24 cellular contexts compared by ENCODE assay signal in the genomic region with DNA sequence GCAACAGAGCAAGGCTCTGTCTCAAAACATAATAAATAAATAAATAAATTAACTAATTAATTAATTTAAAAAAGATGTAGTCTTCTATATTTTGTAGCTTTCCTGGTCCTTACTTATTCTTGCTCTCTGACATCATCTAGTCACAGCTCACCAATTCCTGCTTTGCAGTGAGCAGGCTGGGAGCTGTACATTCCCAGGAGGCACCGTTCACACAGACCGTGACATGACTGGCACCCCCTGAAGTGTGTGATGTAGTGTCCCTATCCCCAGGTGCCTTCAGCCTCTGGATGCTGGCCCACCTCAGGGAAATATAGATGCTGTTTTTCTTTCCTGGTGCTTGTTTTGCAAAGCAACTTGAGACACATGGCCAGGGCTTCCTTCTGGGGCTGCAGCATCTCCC.
DNase-seq lines count a peak whose midpoint lies in the region; ATAC-seq, FAIRE-seq and TF ChIP-seq lines count a peak whose summit lies in the region.
"Had no signal": no experiment of that assay in that cellular context is flagged by ENCODE, and none has a peak within 500 bp of the region (broad histone marks: within the 10 kb centered on the region; RNA-seq: fewer than 3 reads in every experiment).

No MANE protein-coding gene starts in this region.

- peak overlapping the region; percentile 37 for H3K4me2 ChIP-seq in Karpas-422 (ENCODE audit: low read depth, low read length, poor library complexity, severe bottlenecking)
- H3K4me2 ChIP-seq: GM23338 had no signal

- H3K36me3 Mint-ChIP-seq in nephron progenitor cell (ENCODE audit: low read depth): no peaks in the 10 kb centered on the region
- H3K36me3 Mint-ChIP-seq: CD4-positive, CD25-positive, alpha-beta regulatory T cell; IgD-negative memory B cell had no signal

- H3K27me3 ChIP-seq in Karpas-422 (ENCODE audit: low read length): no peaks in the 10 kb centered on the region
- H3K27me3 ChIP-seq in thyroid gland: no peaks in the 10 kb centered on the region
- H3K27me3 ChIP-seq in uterus: no peaks in the 10 kb centered on the region
- no peaks in the 10 kb centered on the region for H3K27me3 ChIP-seq in upper lobe of left lung

- TF ChIP-seq EP300 in upper lobe of left lung (IDR thresholded peaks at IDR 0.05): no peak

- H3K27ac ChIP-seq in Karpas-422 (ENCODE audit: low read length) (no peak overlapping the region), thyroid gland (peak overlapping the region in 1 of 3 donors; percentile 27), uterus (no peak overlapping the region), upper lobe of left lung (no peak overlapping the region)

- no peaks in the 10 kb centered on the region for H3K27me3 Mint-ChIP-seq in nephron progenitor cell (ENCODE audit: low read depth, poor library complexity)

- 29 to 31% methylated on average over 2 of the region's 2 CpGs for WGBS in thyroid gland, 2 donors
- 98 to 100% methylated on average over 2 of the region's 2 CpGs for WGBS in upper lobe of left lung, 2 donors

- intact Hi-C loops in thyroid gland (cut with DNase I) (loop anchor here (10.0 kb wide), 1 partner anchor 112 kb away; no protein-coding TSS in a partner anchor), uterus (cut with DNase I; ENCODE audit: low total_unique reads) (no loop called here)

- no peak for FAIRE-seq in HTR-8/SVneo (lab: Jason Lieb, UNC)
- FAIRE-seq: GM12878 had no signal

- DNase-seq in Karpas-422 (no peak), ecto neural progenitor cell (ENCODE audit: low spot score) (peak; percentile 38), nephron progenitor cell (no peak), thyroid gland (peak; percentile 71 to 73), uterus (no peak), upper lobe of left lung (no peak), HTR-8/SVneo (ENCODE audit: insufficient read length, low spot score) (no peak)
- DNase-seq: CD4-positive, CD25-positive, alpha-beta regulatory T cell; COR-L47; GF-D8; HCEC 1CT; Kasumi-1; MM.1S; NCI-H1092; NCI-H1436 treated with DMSO at 0.1 percent for 48 hours; NCI-H2029; NCI-H2171 treated with DMSO at 0.1 percent for 48 hours; NCI-H748 treated with DMSO at 0.1 percent for 48 hours; OCI-M1; SIG-M5 had no signal

- H3K27ac Mint-ChIP-seq in nephron progenitor cell: peak overlapping the region; percentile 93
- H3K27ac Mint-ChIP-seq: CD4-positive, CD25-positive, alpha-beta regulatory T cell; GM23338; IgD-negative memory B cell had no signal

- H3K4me3 Mint-ChIP-seq in nephron progenitor cell: no peak overlapping the region
- H3K4me3 Mint-ChIP-seq: CD4-positive, CD25-positive, alpha-beta regulatory T cell; GM23338 had no signal

- H3K9me3 Mint-ChIP-seq in nephron progenitor cell: no peaks in the 10 kb centered on the region
- H3K9me3 Mint-ChIP-seq: CD4-positive, CD25-positive, alpha-beta regulatory T cell; GM23338; IgD-negative memory B cell had no signal

- H4K20me1 ChIP-seq in Karpas-422 (ENCODE audit: insufficient read depth, low read depth, low read length): no peaks in the 10 kb centered on the region

- H3K9me2 ChIP-seq in Karpas-422 (replicated peaks; ENCODE audit: insufficient read depth, low read length): no peaks in the 10 kb centered on the region

- no peak overlapping the region for H2AFZ ChIP-seq in Karpas-422 (ENCODE audit: low read length)
- H2AFZ ChIP-seq: GM23338 had no signal

- no peaks in the 10 kb centered on the region for H3K36me3 ChIP-seq in Karpas-422 (ENCODE audit: insufficient read depth, low read length)
- no peaks in the 10 kb centered on the region for H3K36me3 ChIP-seq in thyroid gland
- no peaks in the 10 kb centered on the region for H3K36me3 ChIP-seq in uterus
- H3K36me3 ChIP-seq in upper lobe of left lung: no peaks in the 10 kb centered on the region

- H3K4me1 ChIP-seq in Karpas-422 (ENCODE audit: low read length) (peaks cover 43% of the 10 kb centered on the region), thyroid gland (peaks cover 17 to 46% of the 10 kb centered on the region in 2 donors), uterus (no peaks in the 10 kb centered on the region), upper lobe of left lung (peaks cover 19 to 25% (median 20%) of the 10 kb centered on the region in 4 donors)

- H3K79me2 ChIP-seq in Karpas-422 (ENCODE audit: low read length): no peaks in the 10 kb centered on the region

- H3K9me3 ChIP-seq in Karpas-422 (ENCODE audit: low read length): no peaks in the 10 kb centered on the region
- no peaks in the 10 kb centered on the region for H3K9me3 ChIP-seq in thyroid gland
- no peaks in the 10 kb centered on the region for H3K9me3 ChIP-seq in uterus
- H3K9me3 ChIP-seq in upper lobe of left lung: no peaks in the 10 kb centered on the region

- TF ChIP-seq CTCF in nephron progenitor cell (IDR thresholded peaks at IDR 0.05): no peak
- no peak for TF ChIP-seq CTCF in thyroid gland (IDR thresholded peaks at IDR 0.05)
- TF ChIP-seq CTCF in uterus (IDR thresholded peaks at IDR 0.05): no peak
- TF ChIP-seq CTCF in upper lobe of left lung (IDR thresholded peaks at IDR 0.05): no peak

- no peak overlapping the region for H3K9ac ChIP-seq in Karpas-422 (ENCODE audit: low read length)

- H3K4me1 Mint-ChIP-seq in nephron progenitor cell: peaks cover 52% of the 10 kb centered on the region

- H3K4me3 ChIP-seq in Karpas-422 (ENCODE audit: low read length) (no peak overlapping the region), thyroid gland (replicated peaks in 1 of 3) (no peak overlapping the region), uterus (no peak overlapping the region), upper lobe of left lung (no peak overlapping the region)
- H3K4me3 ChIP-seq: GM12878, GM23338 had no signal

- TF ChIP-seq POLR2A in thyroid gland (IDR thresholded peaks at IDR 0.05): no peak
- TF ChIP-seq POLR2A in uterus (IDR thresholded peaks at IDR 0.05): no peak
- no peak for TF ChIP-seq POLR2A in upper lobe of left lung (IDR thresholded peaks at IDR 0.05)

- ATAC-seq in upper lobe of left lung (ENCODE audit: low FRiP score in 2 of 2): no peak
- ATAC-seq: GM12878, GM23338, SK-N-SH treated with all-trans-retinoic acid at 6 μM for 48 hours had no signal

Comparison
In these comparisons a context has a peak if more than half of its experiments do, and no peak if none do; other contexts are left out.
1. DNase-seq: peak in ecto neural progenitor cell (single experiment) and thyroid gland (2 of 2); none in Karpas-422 (single experiment), nephron progenitor cell (single experiment), uterus (0 of 2), upper lobe of left lung (0 of 2) and HTR-8/SVneo (single experiment).